In genomic region chr1:64932962-64933295, GRCh38 we compare ENCODE assay signal across 14 cellular contexts. TPM values are rescaled to one million over a fixed set of nuclear protein-coding genes. Genes with fewer than 3 reads are reported as not detected.
DNase-seq lines count a peak whose midpoint lies in the region; ATAC-seq, FAIRE-seq and TF ChIP-seq lines count a peak whose summit lies in the region.
"Had no signal": no experiment of that assay in that cellular context is flagged by ENCODE, and none has a peak within 500 bp of the region (broad histone marks: within the 10 kb centered on the region; RNA-seq: fewer than 3 reads in every experiment).

No MANE protein-coding gene starts in this region.

- no peaks in the 10 kb centered on the region for H3K27me3 Mint-ChIP-seq in activated naive CD4-positive, alpha-beta T cell treated with anti-CD3 and anti-CD28 coated beads, Interleukin-2, amount 50 U/mL, for 24 hours
- H3K27me3 Mint-ChIP-seq in astrocyte (ENCODE audit: low read depth, unreplicated experiment): no peaks in the 10 kb centered on the region
- H3K27me3 Mint-ChIP-seq: activated naive CD4-positive, alpha-beta T cell treated with anti-CD3 and anti-CD28 coated beads, Interleukin-2, amount 10 ng/mL, durations not matched to agents 7 days and 5 days had no signal

- H2AFZ ChIP-seq in astrocyte (ENCODE audit: low read depth, low read length): no peak overlapping the region

- no peaks in the 10 kb centered on the region for H3K27me3 ChIP-seq in astrocyte (ENCODE audit: insufficient read depth, low read length)
- no peaks in the 10 kb centered on the region for H3K27me3 ChIP-seq in lung (ENCODE audit: control insufficient read depth, insufficient read depth)
- H3K27me3 ChIP-seq in transverse colon: no peaks in the 10 kb centered on the region
- H3K27me3 ChIP-seq in dorsolateral prefrontal cortex: no peaks in the 10 kb centered on the region
- H3K27me3 ChIP-seq: testis had no signal

- no peak for TF ChIP-seq EP300 in transverse colon (IDR thresholded peaks at IDR 0.05; ENCODE audit: low read depth)

- ATAC-seq in lung (ENCODE audit: insufficient read depth, low FRiP score) (no peak), HG02870 (IDR thresholded peaks at IDR 0.05; ENCODE audit: unreplicated experiment) (no peak)

- peak overlapping the region; percentile 88 for H3K9ac ChIP-seq in astrocyte (ENCODE audit: low read length)

- peaks cover 78% of the 10 kb centered on the region for H3K79me2 ChIP-seq in astrocyte (ENCODE audit: insufficient read depth, low read length)

- DNase-seq in activated naive CD4-positive, alpha-beta T cell treated with anti-CD3 and anti-CD28 coated beads, Interleukin-2, amount 50 U/mL, for 16 hours: no peak
- DNase-seq in astrocyte (ENCODE audit: low read depth) (no peak), lung (ENCODE audit: low spot score) (no peak), transverse colon (no peak), dorsolateral prefrontal cortex (no peak), OCI-M2 (lab: John Stamatoyannopoulos, UW; ENCODE audit: unreplicated experiment) (no peak)
- DNase-seq: activated CD4-positive, alpha-beta T cell treated with anti-CD3 and anti-CD28 coated beads, Interleukin-2, amount 50 U/mL, for 1 hour; activated naive CD4-positive, alpha-beta T cell treated with anti-CD3 and anti-CD28 coated beads, Interleukin-2, amount 10 ng/mL, durations not matched to agents 7 days and 5 days; effector CD4-positive, alpha-beta T cell; NCI-H1436; NCI-H748 treated with DMSO at 0.1 percent for 48 hours had no signal

- H3K9me3 ChIP-seq in astrocyte (ENCODE audit: insufficient read depth, low read depth, low read length) (no peaks in the 10 kb centered on the region), lung (ENCODE audit: control insufficient read depth in 2 of 2, insufficient read depth in 1 of 2, low read length in 1 of 2) (no peaks in the 10 kb centered on the region), transverse colon (no peaks in the 10 kb centered on the region)
- H3K9me3 ChIP-seq: testis had no signal

- H3K4me3 Mint-ChIP-seq in activated naive CD4-positive, alpha-beta T cell treated with anti-CD3 and anti-CD28 coated beads, Interleukin-2, amount 50 U/mL, for 24 hours: peak overlapping the region; percentile 60
- no peak overlapping the region for H3K4me3 Mint-ChIP-seq in astrocyte (ENCODE audit: unreplicated experiment)
- H3K4me3 Mint-ChIP-seq: activated naive CD4-positive, alpha-beta T cell treated with anti-CD3 and anti-CD28 coated beads, Interleukin-2, amount 10 ng/mL, durations not matched to agents 7 days and 5 days had no signal

- peaks cover 89% of the 10 kb centered on the region for H3K4me1 Mint-ChIP-seq in activated naive CD4-positive, alpha-beta T cell treated with anti-CD3 and anti-CD28 coated beads, Interleukin-2, amount 50 U/mL, for 24 hours
- H3K4me1 Mint-ChIP-seq in astrocyte (ENCODE audit: low read depth, unreplicated experiment): peaks cover 17% of the 10 kb centered on the region

- no peak for TF ChIP-seq POLR2A in transverse colon (IDR thresholded peaks at IDR 0.05)

- H4K20me1 ChIP-seq in astrocyte (ENCODE audit: insufficient read depth, low read length): peaks cover 7% of the 10 kb centered on the region

- TF ChIP-seq CTCF in astrocyte (IDR thresholded peaks at IDR 0.05; ENCODE audit: insufficient read depth, low read depth, low read length) (no peak), lung (IDR thresholded peaks at IDR 0.05; ENCODE audit: control extremely low read depth, extremely low read depth) (no peak), transverse colon (IDR thresholded peaks at IDR 0.05) (no peak), dorsolateral prefrontal cortex (IDR thresholded peaks at IDR 0.05 in 54 of 56, conservative IDR thresholded peaks at IDR 0.05 in 2 of 56; ENCODE audit: low read depth in 1 of 56, partially characterized antibody in 56 of 56) (no peak)

- peaks cover 17% of the 10 kb centered on the region for H3K36me3 Mint-ChIP-seq in activated naive CD4-positive, alpha-beta T cell treated with anti-CD3 and anti-CD28 coated beads, Interleukin-2, amount 50 U/mL, for 24 hours
- peaks cover 4% of the 10 kb centered on the region for H3K36me3 Mint-ChIP-seq in astrocyte (ENCODE audit: low read depth, unreplicated experiment)

- in situ Hi-C loops in transverse colon (cut with MboI; ENCODE audit: low pct_ligation_motif_present in 1 of 4, low pct_unique_long_range_greater_than_20kb in 1 of 4, low sequenced_read_pairs in 3 of 4): no loop called here

- H3K4me1 ChIP-seq in astrocyte (ENCODE audit: insufficient read depth, low read length) (peaks cover 32% of the 10 kb centered on the region), lung (ENCODE audit: control insufficient read depth in 2 of 2, insufficient read depth in 2 of 2, low read length in 2 of 2) (peaks cover 11 to 14% of the 10 kb centered on the region in 2 donors), transverse colon (peaks cover 17 to 62% (median 35%) of the 10 kb centered on the region in 4 donors)

- FAIRE-seq in astrocyte (lab: Jason Lieb, UNC): no peak

- H3K9me3 Mint-ChIP-seq in activated naive CD4-positive, alpha-beta T cell treated with anti-CD3 and anti-CD28 coated beads, Interleukin-2, amount 50 U/mL, for 24 hours: peaks cover 5% of the 10 kb centered on the region
- peaks cover 3% of the 10 kb centered on the region for H3K9me3 Mint-ChIP-seq in astrocyte (ENCODE audit: unreplicated experiment)

- intact Hi-C loops in transverse colon (cut with DNase I; ENCODE audit: low total_unique reads) (no loop called here), dorsolateral prefrontal cortex (cut with DNase I) (no loop called here)

- no peaks in the 10 kb centered on the region for H3K36me3 ChIP-seq in astrocyte (ENCODE audit: insufficient read depth, low read length)
- H3K36me3 ChIP-seq in lung (ENCODE audit: control insufficient read depth in 2 of 2, insufficient read depth in 2 of 2, low read length in 2 of 2): no peaks in the 10 kb centered on the region
- no peaks in the 10 kb centered on the region for H3K36me3 ChIP-seq in transverse colon

- H3K4me2 ChIP-seq in astrocyte (ENCODE audit: low read length): peak overlapping the region; percentile 83

- H3K27ac Mint-ChIP-seq in activated naive CD4-positive, alpha-beta T cell treated with anti-CD3 and anti-CD28 coated beads, Interleukin-2, amount 50 U/mL, for 24 hours: peak overlapping the region; percentile 73
- H3K27ac Mint-ChIP-seq in astrocyte (ENCODE audit: unreplicated experiment): peak overlapping the region; percentile 78
- H3K27ac Mint-ChIP-seq: activated naive CD4-positive, alpha-beta T cell treated with anti-CD3 and anti-CD28 coated beads, Interleukin-2, amount 10 ng/mL, durations not matched to agents 7 days and 5 days had no signal

- peak overlapping the region; percentile 41 for H3K4me3 ChIP-seq in astrocyte (ENCODE audit: insufficient read depth, low read depth, low read length)
- no peak overlapping the region for H3K4me3 ChIP-seq in lung
- H3K4me3 ChIP-seq in transverse colon: no peak overlapping the region
- H3K4me3 ChIP-seq in dorsolateral prefrontal cortex: peak overlapping the region in 11 of 59 donors; percentile 3 to 23 (median 10)
- H3K4me3 ChIP-seq: testis had no signal

- H3K27ac ChIP-seq in astrocyte (ENCODE audit: low read depth, low read length): peak overlapping the region; percentile 98
- peak overlapping the region; percentile 52 to 63 for H3K27ac ChIP-seq in lung (ENCODE audit: low read depth in 1 of 2, low read length in 1 of 2)
- H3K27ac ChIP-seq in transverse colon: peak overlapping the region; percentile 56 to 74 (median 66)
- peak overlapping the region in 25 of 59 donors; percentile 8 to 80 (median 55) for H3K27ac ChIP-seq in dorsolateral prefrontal cortex

- WGBS in lung, 2 donors: 41 to 45% methylated on average over 4 of the region's 4 CpGs
- 41 to 53% methylated on average over 4 of the region's 4 CpGs for WGBS in transverse colon (ENCODE audit: low coverage in 1 of 2), 2 donors

RNA-seq across cellular contexts. Expression of gene JAK1, which starts 33.4 kb away (rescaled TPM):
- total RNA-seq in astrocyte: 80.7 and 87.0 TPM in 2 replicates
- 100 to 1,000 TPM; 145 to 162 TPM for total RNA-seq in lung
- 10 to 100 TPM; 26.7 to 87.1 TPM for polyA plus RNA-seq in lung
- total RNA-seq in transverse colon: 100 to 1,000 TPM in 3 of 4 donors, 10 to 100 TPM in 1; 52.9 to 169 (median 126) TPM
- 100 to 1,000 TPM in 5 of 120 experiments, 10 to 100 TPM in 115; 57.7 to 112 (median 83.0) TPM for total RNA-seq in dorsolateral prefrontal cortex
